25 cellular contexts compared by ENCODE assay signal in the genomic region with DNA sequence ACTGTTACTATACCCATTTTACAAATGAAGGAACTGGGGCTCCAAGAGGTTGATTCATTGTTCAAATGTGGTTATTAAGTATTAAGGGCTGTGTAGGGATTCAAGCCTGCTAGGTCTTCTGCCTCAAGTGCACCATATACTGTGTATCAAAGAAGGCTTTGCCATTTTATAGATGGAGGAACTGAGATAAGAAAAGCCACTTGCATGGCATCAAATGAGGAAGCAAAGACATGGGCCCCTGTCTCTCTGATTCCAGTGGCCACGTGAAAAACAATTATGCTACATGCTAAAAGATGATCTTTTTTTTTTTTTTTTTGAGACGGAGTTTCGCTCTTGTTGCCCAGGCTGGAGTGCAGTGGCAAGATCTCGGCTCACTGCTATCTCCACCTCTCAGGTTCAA.
"Had no signal": no experiment of that assay in that cellular context is flagged by ENCODE, and none has a peak within 500 bp of the region (broad histone marks: within the 10 kb centered on the region; RNA-seq: fewer than 3 reads in every experiment).

No MANE protein-coding gene starts in this region.

- DNase-seq: activated CD4-positive, alpha-beta memory T cell treated with anti-CD3 and anti-CD28 coated beads, Interleukin-2, amount 10 ng/mL, durations not matched to agents 7 days and 5 days; activated CD4-positive, alpha-beta T cell treated with anti-CD3 and anti-CD28 coated beads for 1 hour; activated CD4-positive, alpha-beta T cell treated with anti-CD3 and anti-CD28 coated beads for 4 hours; activated CD4-positive, alpha-beta T cell treated with anti-CD3 and anti-CD28 coated beads, Interleukin-2, amount 10 ng/mL, durations not matched to agents 7 days and 5 days; activated CD4-positive, alpha-beta T cell treated with anti-CD3 and anti-CD28 coated beads, Interleukin-2, amount 50 U/mL, for 4 hours; activated CD8-positive, alpha-beta memory T cell treated with anti-CD3 and anti-CD28 coated beads, Interleukin-2, amount 50 U/mL, for 48 hours; activated gamma-delta T cell; activated naive CD4-positive, alpha-beta T cell; activated naive CD4-positive, alpha-beta T cell treated with anti-CD3 and anti-CD28 coated beads, Interleukin-2, amount 10 ng/mL, durations not matched to agents 7 days and 5 days; activated naive CD8-positive, alpha-beta T cell treated with anti-CD3 and anti-CD28 coated beads, Interleukin-2, amount 10 ng/mL, durations not matched to agents 7 days and 5 days; activated T-cell treated with anti-CD3 and anti-CD28 coated beads for 4 hours; activated T-cell treated with anti-CD3 and anti-CD28 coated beads, Interleukin-2, amount 50 U/mL, for 24 hours; activated T-cell treated with anti-CD3 and anti-CD28 coated beads, Interleukin-2, amount 50 U/mL, for 72 hours; dorsolateral prefrontal cortex; effector memory CD4-positive, alpha-beta T cell; endodermal cell; foreskin fibroblast; head of caudate nucleus; T-helper 2 cell had no signal

- H3K27ac Mint-ChIP-seq: activated CD4-positive, alpha-beta memory T cell treated with anti-CD3 and anti-CD28 coated beads, Interleukin-2, amount 10 ng/mL, durations not matched to agents 7 days and 5 days; activated CD4-positive, alpha-beta T cell treated with anti-CD3 and anti-CD28 coated beads, Interleukin-2, amount 10 ng/mL, durations not matched to agents 7 days and 5 days; activated naive CD4-positive, alpha-beta T cell treated with anti-CD3 and anti-CD28 coated beads, Interleukin-2, amount 10 ng/mL, durations not matched to agents 7 days and 5 days; activated naive CD4-positive, alpha-beta T cell treated with anti-CD3 and anti-CD28 coated beads, Interleukin-2, amount 50 U/mL, for 72 hours; activated naive CD8-positive, alpha-beta T cell treated with anti-CD3 and anti-CD28 coated beads, Interleukin-2, amount 10 ng/mL, durations not matched to agents 7 days and 5 days; activated T-cell treated with anti-CD3 and anti-CD28 coated beads, Interleukin-2, amount 50 U/mL, for 24 hours; activated T-cell treated with anti-CD3 and anti-CD28 coated beads, Interleukin-2, amount 50 U/mL, for 72 hours; brain; dendritic cell treated with granulocyte-macrophage colony-stimulating factor and Interleukin-4, amounts not matched to agents 40 ng/mL and 50 ng/mL, for 4 days; endodermal cell; WTC11 had no signal

- H3K27me3 Mint-ChIP-seq: activated CD4-positive, alpha-beta memory T cell treated with anti-CD3 and anti-CD28 coated beads, Interleukin-2, amount 10 ng/mL, durations not matched to agents 7 days and 5 days; activated T-cell treated with anti-CD3 and anti-CD28 coated beads, Interleukin-2, amount 50 U/mL, for 24 hours; brain; central memory CD8-positive, alpha-beta T cell; dendritic cell treated with granulocyte-macrophage colony-stimulating factor and Interleukin-4, amounts not matched to agents 40 ng/mL and 50 ng/mL, for 4 days had no signal

- H3K4me3 Mint-ChIP-seq: activated CD4-positive, alpha-beta memory T cell treated with anti-CD3 and anti-CD28 coated beads, Interleukin-2, amount 10 ng/mL, durations not matched to agents 7 days and 5 days; activated CD4-positive, alpha-beta T cell treated with anti-CD3 and anti-CD28 coated beads, Interleukin-2, amount 10 ng/mL, durations not matched to agents 7 days and 5 days; activated naive CD4-positive, alpha-beta T cell treated with anti-CD3 and anti-CD28 coated beads, Interleukin-2, amount 10 ng/mL, durations not matched to agents 7 days and 5 days; activated naive CD8-positive, alpha-beta T cell treated with anti-CD3 and anti-CD28 coated beads, Interleukin-2, amount 10 ng/mL, durations not matched to agents 7 days and 5 days; activated T-cell treated with anti-CD3 and anti-CD28 coated beads, Interleukin-2, amount 50 U/mL, for 24 hours; activated T-cell treated with anti-CD3 and anti-CD28 coated beads, Interleukin-2, amount 50 U/mL, for 72 hours; brain; central memory CD8-positive, alpha-beta T cell; dendritic cell treated with granulocyte-macrophage colony-stimulating factor and Interleukin-4, amounts not matched to agents 40 ng/mL and 50 ng/mL, for 4 days; endodermal cell; WTC11 had no signal

- H3K4me1 Mint-ChIP-seq: activated CD4-positive, alpha-beta memory T cell treated with anti-CD3 and anti-CD28 coated beads, Interleukin-2, amount 10 ng/mL, durations not matched to agents 7 days and 5 days; activated CD4-positive, alpha-beta T cell treated with anti-CD3 and anti-CD28 coated beads, Interleukin-2, amount 10 ng/mL, durations not matched to agents 7 days and 5 days; activated naive CD4-positive, alpha-beta T cell treated with anti-CD3 and anti-CD28 coated beads, Interleukin-2, amount 10 ng/mL, durations not matched to agents 7 days and 5 days; central memory CD8-positive, alpha-beta T cell had no signal

- H3K36me3 Mint-ChIP-seq: activated naive CD4-positive, alpha-beta T cell treated with anti-CD3 and anti-CD28 coated beads, Interleukin-2, amount 50 U/mL, for 72 hours; brain; WTC11 had no signal

- H3K9me3 Mint-ChIP-seq: activated CD4-positive, alpha-beta T cell treated with anti-CD3 and anti-CD28 coated beads, Interleukin-2, amount 10 ng/mL, durations not matched to agents 7 days and 5 days; activated naive CD4-positive, alpha-beta T cell treated with anti-CD3 and anti-CD28 coated beads, Interleukin-2, amount 50 U/mL, for 72 hours; activated T-cell treated with anti-CD3 and anti-CD28 coated beads, Interleukin-2, amount 50 U/mL, for 24 hours; activated T-cell treated with anti-CD3 and anti-CD28 coated beads, Interleukin-2, amount 50 U/mL, for 72 hours; brain; central memory CD8-positive, alpha-beta T cell; dendritic cell treated with granulocyte-macrophage colony-stimulating factor and Interleukin-4, amounts not matched to agents 40 ng/mL and 50 ng/mL, for 4 days; endodermal cell; WTC11 had no signal

- ATAC-seq: activated naive CD4-positive, alpha-beta T cell treated with anti-CD3 and anti-CD28 coated beads, Interleukin-2, amount 50 U/mL, for 72 hours; activated T-cell treated with anti-CD3 and anti-CD28 coated beads, Interleukin-2, amount 50 U/mL, for 72 hours; esophagus mucosa; WTC11 had no signal
